Comparison of ENCODE assay signal across 8 cellular contexts in the genomic region with DNA sequence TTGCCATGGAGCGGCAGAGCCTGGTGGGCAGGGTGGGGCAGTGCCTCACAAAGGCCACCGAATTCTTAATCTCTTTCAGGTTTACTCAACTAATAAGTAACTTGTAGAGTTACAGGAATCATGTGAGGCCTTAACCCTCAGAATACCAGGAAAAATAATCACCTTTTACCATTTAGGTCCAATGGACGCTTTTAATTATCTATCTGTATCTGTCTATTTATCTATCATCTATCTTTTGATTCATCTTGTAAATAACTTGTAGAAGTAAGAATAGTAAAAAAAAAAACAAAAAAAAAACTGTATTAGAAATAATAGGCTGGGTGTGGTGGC. TPM values are rescaled to one million over a fixed set of nuclear protein-coding genes. Genes with fewer than 3 reads are reported as not detected.
A peak's percentile ranks its signal among the peaks of the same experiment; 100 is the strongest.
DNase-seq lines count a peak whose midpoint lies in the region; TF ChIP-seq lines count a peak whose summit lies in the region.

No MANE protein-coding gene starts in this region.

- H3F3A ChIP-seq in DOHH2 (ENCODE audit: control insufficient read depth, insufficient read depth), result peaks cover 6% of the 10 kb centered on the region

- H3K27ac ChIP-seq in DOHH2 (ENCODE audit: low read depth, low read length) (peak overlapping the region; percentile 75), SJCRH30 (peak overlapping the region; percentile 70), fibroblast of lung (ENCODE audit: insufficient read depth, low read length) (peak overlapping the region; percentile 84), sigmoid colon (peak overlapping the region; percentile 89 to 95 (median 92))

- WGBS in sigmoid colon, 2 donors, result 12 to 47% methylated on average over 3 of the region's 3 CpGs

- H3K4me3 ChIP-seq in DOHH2 (ENCODE audit: low read length) (peak overlapping the region; percentile 66), SJCRH30 (peak overlapping the region; percentile 21), fibroblast of lung (replicated peaks in 1 of 4; ENCODE audit: control extremely low read depth in 1 of 4, insufficient read depth in 1 of 4, low read depth in 3 of 4, low read length in 4 of 4) (peak overlapping the region in 1 of 4 experiments; percentile 52), sigmoid colon (peak overlapping the region in 2 of 4 donors; percentile 20 to 27)

- no peaks in the 10 kb centered on the region; the same call in 1 of the 2 replicates for H3K79me2 ChIP-seq in DOHH2 (ENCODE audit: control insufficient read depth, low read length)
- H3K79me2 ChIP-seq in fibroblast of lung (ENCODE audit: control insufficient read depth, insufficient read depth, low read length), result no peaks in the 10 kb centered on the region

- H3K9me2 ChIP-seq in DOHH2 (replicated peaks; ENCODE audit: control insufficient read depth, low read length), result no peaks in the 10 kb centered on the region

- no peak for TF ChIP-seq EP300 in sigmoid colon (IDR thresholded peaks at IDR 0.05)

- H3K36me3 ChIP-seq in DOHH2 (ENCODE audit: control insufficient read depth, low read length) (no peaks in the 10 kb centered on the region), SJCRH30 (no peaks in the 10 kb centered on the region), fibroblast of lung (ENCODE audit: control insufficient read depth, insufficient read depth, low read length) (no peaks in the 10 kb centered on the region), sigmoid colon (no peaks in the 10 kb centered on the region)

- POLR2A ChIA-PET in HEK293T (lab: Yijun Ruan, JAX), result interaction anchor here (0.6 to 3.3 kb wide), 5 partner anchors 11 to 141 kb away, joined by 3 to 19 read pairs (median 4); partner anchors contain the start of gene S100A11

- peak overlapping the region; percentile 88 for H3K4me2 ChIP-seq in DOHH2 (ENCODE audit: low read length)
- peak overlapping the region; percentile 17 for H3K4me2 ChIP-seq in fibroblast of lung (ENCODE audit: extremely low read depth, insufficient read depth, low read length)

- no peak for TF ChIP-seq CTCF in DOHH2 (IDR thresholded peaks at IDR 0.05; ENCODE audit: low read depth, low read length, poor library complexity, severe bottlenecking)
- TF ChIP-seq CTCF in fibroblast of lung (conservative IDR thresholded peaks at IDR 0.05 in 1 of 2, IDR thresholded peaks at IDR 0.05 in 1 of 2; ENCODE audit: low read depth in 1 of 2, low read length in 2 of 2), result no peak
- no peak for TF ChIP-seq CTCF in sigmoid colon (IDR thresholded peaks at IDR 0.05)
- TF ChIP-seq CTCF in GM20000 (IDR thresholded peaks at IDR 0.05; ENCODE audit: extremely low read depth, missing control alignments), result no peak

- H4K20me1 ChIP-seq in DOHH2 (ENCODE audit: control insufficient read depth, insufficient read depth, low read depth, low read length), result no peaks in the 10 kb centered on the region
- H4K20me1 ChIP-seq in fibroblast of lung (ENCODE audit: control insufficient read depth, extremely low read depth, insufficient read depth, low read length), result no peaks in the 10 kb centered on the region

- DNase-seq in SJCRH30 (no peak), fibroblast of lung (ENCODE audit: low read depth in 2 of 2) (no peak), sigmoid colon (no peak), NCI-H526 treated with DMSO at 0.1 percent for 48 hours (lab: John Stamatoyannopoulos, UW) (no peak), NCI-H510A (lab: John Stamatoyannopoulos, UW) (no peak), HEK293T (ENCODE audit: extremely low spot score) (no peak), GM20000 (ENCODE audit: low spot score) (no peak)

- peak overlapping the region; percentile 11 for H2AFZ ChIP-seq in fibroblast of lung (ENCODE audit: low read length)

- TF ChIP-seq POLR2A in sigmoid colon (IDR thresholded peaks at IDR 0.05), result no peak

- CTCF ChIA-PET in HEK293T (lab: Yijun Ruan, JAX), result interaction anchor here (1.4 to 3.7 kb wide), 4 partner anchors 10 to 139 kb away, joined by 3 to 21 read pairs (median 6); no protein-coding TSS in a partner anchor

- H3K27me3 ChIP-seq in DOHH2 (ENCODE audit: control insufficient read depth, low read length), result peaks cover 9% of the 10 kb centered on the region
- no peaks in the 10 kb centered on the region; the same call in 1 of the 2 replicates for H3K27me3 ChIP-seq in SJCRH30
- peaks cover 8% of the 10 kb centered on the region for H3K27me3 ChIP-seq in fibroblast of lung (ENCODE audit: control insufficient read depth, insufficient read depth, low read length)
- no peaks in the 10 kb centered on the region for H3K27me3 ChIP-seq in sigmoid colon

- intact Hi-C loops in sigmoid colon (cut with DNase I), result loop anchor here (5.0 kb wide), 1 partner anchor 394 kb away; no protein-coding TSS in a partner anchor

- H3K9me3 ChIP-seq in DOHH2 (ENCODE audit: control insufficient read depth, insufficient read depth, low read length), result no peaks in the 10 kb centered on the region
- no peaks in the 10 kb centered on the region for H3K9me3 ChIP-seq in SJCRH30 (replicated peaks)
- H3K9me3 ChIP-seq in fibroblast of lung (ENCODE audit: control insufficient read depth, insufficient read depth, low read depth, low read length), result no peaks in the 10 kb centered on the region
- H3K9me3 ChIP-seq in sigmoid colon, result no peaks in the 10 kb centered on the region

- H3K4me1 ChIP-seq in DOHH2 (ENCODE audit: control insufficient read depth, low read length) (peaks cover 26% of the 10 kb centered on the region), SJCRH30 (peaks cover 12% of the 10 kb centered on the region), fibroblast of lung (ENCODE audit: control insufficient read depth, extremely low read depth, insufficient read depth, low read length) (peaks cover 21% of the 10 kb centered on the region), sigmoid colon (peaks cover 0 to 23% (median 19%) of the 10 kb centered on the region in 4 donors)

- H3K9ac ChIP-seq in fibroblast of lung (ENCODE audit: insufficient read depth, low read length), result no peak overlapping the region

TF ChIP-seq in HEK293T, 16 proteins besides CTCF, POLR2A, EP300 and RAD21:
- no peak for TF ChIP-seq FOXK2 (IDR thresholded peaks at IDR 0.05)
- TF ChIP-seq HDGF (IDR thresholded peaks at IDR 0.05; ENCODE audit: borderline replicate concordance), result no peak
- no peak for TF ChIP-seq CTBP1 (IDR thresholded peaks at IDR 0.05; ENCODE audit: borderline replicate concordance)
- no peak for TF ChIP-seq FOXA1 (IDR thresholded peaks at IDR 0.05)
- no peak for TF ChIP-seq BHLHE40 (IDR thresholded peaks at IDR 0.05; ENCODE audit: borderline replicate concordance)
- no peak for TF ChIP-seq PKNOX1 (IDR thresholded peaks at IDR 0.05)
- TF ChIP-seq L3MBTL2 (conservative IDR thresholded peaks at IDR 0.05), result no peak
- TF ChIP-seq LEF1 (IDR thresholded peaks at IDR 0.05; ENCODE audit: borderline replicate concordance), result no peak
- no peak for TF ChIP-seq SUZ12 (IDR thresholded peaks at IDR 0.05)
- no peak for TF ChIP-seq ZNF384 (IDR thresholded peaks at IDR 0.05)
- no peak for TF ChIP-seq ARNT (IDR thresholded peaks at IDR 0.05)
- no peak for TF ChIP-seq FOXM1 (IDR thresholded peaks at IDR 0.05; ENCODE audit: borderline replicate concordance)
- TF ChIP-seq SP1 (IDR thresholded peaks at IDR 0.05), result no peak
- no peak for TF ChIP-seq ELF4 (IDR thresholded peaks at IDR 0.05)
- no peak for TF ChIP-seq NFRKB (IDR thresholded peaks at IDR 0.05)
- TF ChIP-seq TARDBP (IDR thresholded peaks at IDR 0.05), result no peak

RNA-seq across cellular contexts. Expression of gene S100A11, which starts 11.8 kb away (rescaled TPM):
- 492 and 509 TPM in 2 replicates for total RNA-seq in SJCRH30 (2014; rRNA removed; shearing (Covaris generic))
- total RNA-seq in fibroblast of lung (21.3 and 55.8 TPM in 2 replicates), sigmoid colon (100 to 1,000 TPM in 3 of 4 donors, 10 to 100 TPM in 1; 92.6 to 156 (median 109) TPM)
- polyA plus RNA-seq in fibroblast of lung (1,144 and 1,638 TPM in 2 replicates), sigmoid colon (100 to 1,000 TPM; 371 to 633 (median 478) TPM)
- polyA plus RNA-seq in fibroblast of lung (2012), result 1,472 and 1,736 TPM in 2 replicates
- polyA minus RNA-seq in fibroblast of lung (ENCODE audit: low replicate concordance), result 1,039 and 1,175 TPM in 2 replicates

RNA-seq across cellular contexts. Expression of gene TCHHL1, which starts 40.3 kb away (rescaled TPM):
- not detected in 2 replicates for total RNA-seq in SJCRH30 (2014; rRNA removed; shearing (Covaris generic))
- not detected in 2 replicates for total RNA-seq in fibroblast of lung
- not detected in 2 replicates for polyA plus RNA-seq in fibroblast of lung
- not detected in 2 replicates for polyA plus RNA-seq in fibroblast of lung (2012)
- not detected in 2 replicates for polyA minus RNA-seq in fibroblast of lung (ENCODE audit: low replicate concordance)
- not detected for total RNA-seq in sigmoid colon
- not detected for polyA plus RNA-seq in sigmoid colon

RNA-seq across cellular contexts. Expression of gene S100A10, which starts 54.9 kb away (rescaled TPM):
- 36.4 and 38.3 TPM in 2 replicates for total RNA-seq in SJCRH30 (2014; rRNA removed; shearing (Covaris generic))
- total RNA-seq in fibroblast of lung (136 and 141 TPM in 2 replicates), sigmoid colon (10 to 100 TPM; 20.2 to 57.9 (median 43.0) TPM)
- polyA plus RNA-seq in fibroblast of lung (599 and 750 TPM in 2 replicates), sigmoid colon (1,000 to 10,000 TPM; 1,087 to 1,816 (median 1,723) TPM)
- 1,283 and 1,489 TPM in 2 replicates for polyA plus RNA-seq in fibroblast of lung (2012)
- 47.8 and 52.6 TPM in 2 replicates for polyA minus RNA-seq in fibroblast of lung (ENCODE audit: low replicate concordance)
